11 cellular contexts compared by ENCODE assay signal in the genomic region with DNA sequence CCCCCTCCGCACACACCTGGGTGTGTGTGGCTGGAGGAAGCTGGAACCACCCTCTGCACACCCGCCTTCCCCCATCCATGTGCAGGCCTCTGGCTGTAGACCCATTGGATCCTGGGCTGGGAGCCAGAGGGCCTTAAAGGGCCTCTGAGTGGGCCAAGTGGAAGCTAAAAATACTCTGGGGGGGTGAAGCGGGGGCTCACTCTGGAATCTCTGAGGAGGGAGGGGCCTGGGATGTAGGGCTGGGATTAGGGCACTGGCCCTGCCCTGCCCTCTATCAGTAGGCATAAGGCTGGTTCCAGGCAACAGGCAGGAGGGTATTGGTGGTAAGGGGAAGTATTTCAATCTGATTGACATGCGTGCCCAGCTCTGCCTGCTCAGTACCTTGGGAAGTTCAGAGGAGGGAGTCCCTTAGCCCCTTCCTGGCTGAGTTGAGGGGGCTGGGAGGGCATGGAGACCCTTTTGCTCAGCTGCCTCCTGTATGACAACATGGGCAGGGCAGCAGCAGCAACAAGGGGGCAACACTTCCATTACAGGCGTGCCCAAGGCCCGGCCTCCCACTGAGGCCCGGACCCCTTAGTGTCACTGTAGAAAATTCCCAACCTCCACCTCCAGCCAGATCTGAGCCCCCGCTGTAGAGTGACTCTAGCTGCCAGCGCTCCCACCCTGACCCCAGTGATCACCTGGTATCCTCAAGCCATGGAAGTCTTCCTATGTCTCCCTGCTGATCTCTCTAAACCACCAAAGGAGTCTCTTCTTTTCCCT. TPM values are rescaled to one million over a fixed set of nuclear protein-coding genes. Genes with fewer than 3 reads are reported as not detected.
DNase-seq lines count a peak whose midpoint lies in the region; ATAC-seq and TF ChIP-seq lines count a peak whose summit lies in the region.
"Had no signal": no experiment of that assay in that cellular context is flagged by ENCODE, and none has a peak within 500 bp of the region (broad histone marks: within the 10 kb centered on the region; RNA-seq: fewer than 3 reads in every experiment).

No MANE protein-coding gene starts in this region.

- H3K27me3 ChIP-seq in adrenal gland (no peaks in the 10 kb centered on the region), cardiac muscle cell (no peaks in the 10 kb centered on the region), rectal smooth muscle tissue (ENCODE audit: control insufficient read depth, insufficient read depth, low read length) (no peaks in the 10 kb centered on the region)

- H3K9ac ChIP-seq in rectal smooth muscle tissue (ENCODE audit: low read length), result no peak overlapping the region
- H3K9ac ChIP-seq: parathyroid adenoma had no signal

- DNase-seq in DMS79 treated with DMSO at 0.1 percent for 48 hours (lab: John Stamatoyannopoulos, UW), result peak; percentile 33
- DNase-seq in adrenal gland, result peak; percentile 67 to 92 (median 89)
- DNase-seq in cardiac muscle cell (ENCODE audit: low read depth in 1 of 2, low spot score in 1 of 2), result peak; percentile 83 to 91
- no peak for DNase-seq in NCI-H2171 treated with DMSO at 0.1 percent for 48 hours (lab: John Stamatoyannopoulos, UW)
- no peak for DNase-seq in LoVo (ENCODE audit: low spot score)
- DNase-seq: DND-41, T-helper 17 cell had no signal

- ATAC-seq in GM21786 (IDR thresholded peaks at IDR 0.05; ENCODE audit: unreplicated experiment) (no peak), HG02852 (IDR thresholded peaks at IDR 0.05; ENCODE audit: unreplicated experiment) (no peak)
- ATAC-seq: T-helper 17 cell had no signal

- H3K27ac ChIP-seq in adrenal gland (peak overlapping the region in 4 of 5 donors; percentile 85 to 94 (median 92)), cardiac muscle cell (peak overlapping the region; percentile 85), rectal smooth muscle tissue (ENCODE audit: low read depth, low read length) (peak overlapping the region; percentile 81)
- H3K27ac ChIP-seq: parathyroid adenoma had no signal

- H3K4me1 ChIP-seq in adrenal gland (replicated peaks in 1 of 2) (peaks cover 81 to 92% of the 10 kb centered on the region in 2 donors), cardiac muscle cell (ENCODE audit: low read depth) (peaks cover 52% of the 10 kb centered on the region), rectal smooth muscle tissue (ENCODE audit: control insufficient read depth, insufficient read depth, low read length) (peaks cover 57% of the 10 kb centered on the region)

- peak overlapping the region in 1 of 4 donors; percentile 18 for H3K4me3 ChIP-seq in adrenal gland
- H3K4me3 ChIP-seq in cardiac muscle cell, result no peak overlapping the region
- peak overlapping the region; percentile 43 for H3K4me3 ChIP-seq in rectal smooth muscle tissue (ENCODE audit: low read length)

- WGBS in adrenal gland, 4 donors, result 70 to 85% (median 79%) methylated on average over 7 to 9 of the region's 9 CpGs

- TF ChIP-seq POLR2A in adrenal gland (IDR thresholded peaks at IDR 0.05), result peak in 1 of 2 donors; percentile 52

- H3K36me3 ChIP-seq in adrenal gland (replicated peaks in 1 of 2) (no peaks in the 10 kb centered on the region), cardiac muscle cell (no peaks in the 10 kb centered on the region), rectal smooth muscle tissue (ENCODE audit: control insufficient read depth, insufficient read depth, low read length) (no peaks in the 10 kb centered on the region)

- no peak for TF ChIP-seq CTCF in adrenal gland (IDR thresholded peaks at IDR 0.05)
- TF ChIP-seq CTCF in cardiac muscle cell (IDR thresholded peaks at IDR 0.05; ENCODE audit: low read depth, low read length), result no peak

- intact Hi-C loops in adrenal gland (cut with DNase I), result no loop called here

- no peaks in the 10 kb centered on the region for H3K9me3 ChIP-seq in adrenal gland (replicated peaks in 1 of 3)
- no peaks in the 10 kb centered on the region for H3K9me3 ChIP-seq in cardiac muscle cell (ENCODE audit: low read depth)

RNA-seq across cellular contexts. Expression of a gene that starts 5.2 kb away (rescaled TPM):
- total RNA-seq in adrenal gland, result 100 to 1,000 TPM in 7 of 8 donors, 10 to 100 TPM in 1; 31.4 to 206 (median 134) TPM
- 100 to 1,000 TPM in 2 of 3 donors, 10 to 100 TPM in 1; 20.9 to 164 (median 116) TPM for polyA plus RNA-seq in adrenal gland
- 40.6 and 41.9 TPM in 2 replicates for total RNA-seq in cardiac muscle cell
- polyA plus RNA-seq in cardiac muscle cell, result 20.5 and 32.7 TPM in 2 replicates

RNA-seq across cellular contexts. Expression of a gene that starts 34.0 kb away (rescaled TPM):
- 100 to 1,000 TPM in 7 of 8 donors, 10 to 100 TPM in 1; 98.9 to 225 (median 137) TPM for total RNA-seq in adrenal gland
- 100 to 1,000 TPM in 1 of 3 donors, 10 to 100 TPM in 2; 48.5 to 110 (median 59.7) TPM for polyA plus RNA-seq in adrenal gland
- 79.5 and 88.5 TPM in 2 replicates for total RNA-seq in cardiac muscle cell
- 146 and 156 TPM in 2 replicates for polyA plus RNA-seq in cardiac muscle cell

Comparison
In these comparisons a context has a peak if more than half of its experiments do, and no peak if none do; other contexts are left out.
1. DNase-seq: peak in DMS79 treated with DMSO at 0.1 percent for 48 hours (single experiment), adrenal gland (7 of 7) and cardiac muscle cell (2 of 2); none in NCI-H2171 treated with DMSO at 0.1 percent for 48 hours (single experiment) and LoVo (single experiment).
2. Peak in every context shown above with its lines, with median percentiles within 50 percentile points of each other: H3K27ac ChIP-seq.